Comparison of ENCODE assay signal across 1 cellular context in genomic region chr1:215865060-215865459, GRCh38.
TF ChIP-seq lines count a peak whose summit lies in the region.

No MANE protein-coding gene starts in this region.

TF ChIP-seq in HepG2, 621 proteins besides CTCF, POLR2A, EP300 and RAD21 (continued from another document):
- TF ChIP-seq FOXO4 (CRISPR knock-in tag; conservative IDR thresholded peaks at IDR 0.05) (no peak), SOX6 (IDR thresholded peaks at IDR 0.05) (no peak), SOX6 (CRISPR knock-in tag; IDR thresholded peaks at IDR 0.05) (peak; percentile 30; the same call in 1 of the 2 replicates), SOX13 (IDR thresholded peaks at IDR 0.05) (no peak), SOX13 (CRISPR knock-in tag; conservative IDR thresholded peaks at IDR 0.05 in 1 of 2, IDR thresholded peaks at IDR 0.05 in 1 of 2) (peak in 1 of 2 experiments; percentile 56; a peak in 2 of 4 replicates), RNF219 (CRISPR knock-in tag; IDR thresholded peaks at IDR 0.05) (no peak), ISL2 (CRISPR knock-in tag; IDR thresholded peaks at IDR 0.05) (0 out of 2 replicates have a peak, but pooled peaks have one; percentile 40), GATAD2A (CRISPR knock-in tag; IDR thresholded peaks at IDR 0.05) (0 out of 2 replicates have a peak, but pooled peaks have one; percentile 24), CEBPG (CRISPR knock-in tag; IDR thresholded peaks at IDR 0.05) (peak; percentile 29; the same call in 1 of the 2 replicates)
TF ChIP-seq in HepG2: peak in this region for 10.
